Comparison of ENCODE assay signal across 8 cellular contexts in genomic region chr3:49469876-49470713, GRCh38. TPM values are rescaled to one million over a fixed set of nuclear protein-coding genes. Genes with fewer than 3 reads are reported as not detected.
DNase-seq lines count a peak whose midpoint lies in the region; ATAC-seq and TF ChIP-seq lines count a peak whose summit lies in the region.

Gene DAG1, plus strand, starts transcription at chr3:49470267. Its CDS starts 40,268 bp downstream, at chr3:49510535.

- peaks cover 42% of the 10 kb centered on the region for H3K79me2 ChIP-seq in PC-9 (ENCODE audit: low read depth)

- peak; percentile 57 for DNase-seq in DMS153 treated with DMSO at 0.1 percent for 48 hours (lab: John Stamatoyannopoulos, UW; ENCODE audit: unreplicated experiment)
- peak; percentile 95 for DNase-seq in KBM-7
- peak; percentile 83 to 98 for DNase-seq in PC-9
- DNase-seq in activated T-cell treated with anti-CD3 and anti-CD28 coated beads, Interleukin-2, amount 50 U/mL, for 1 hour, result peak; percentile 95
- no peak for DNase-seq in epithelial cell of proximal tubule (ENCODE audit: low read depth)
- peak; percentile 85 to 88 for DNase-seq in stimulated activated CD8-positive, alpha-beta memory T cell treated with anti-CD3 and anti-CD28 coated beads, Interleukin-4, amount 100 ng/mL, for 4 hours (ENCODE audit: low read depth in 2 of 2, low spot score in 1 of 2)

- no peak for TF ChIP-seq CTCF in PC-9 (conservative IDR thresholded peaks at IDR 0.05)
- TF ChIP-seq CTCF in epithelial cell of proximal tubule (conservative IDR thresholded peaks at IDR 0.05; ENCODE audit: low read depth, low read length), result no peak

- no TSS peak for BruUV-seq in PC-9 (replicated peaks; lab: Mats Ljungman, UMichigan)

- H3K4me1 ChIP-seq in PC-9 (replicated peaks; ENCODE audit: insufficient read depth), result peaks cover 45% of the 10 kb centered on the region
- peaks cover 19 to 21% of the 10 kb centered on the region in 2 donors for H3K4me1 ChIP-seq in mucosa of rectum (ENCODE audit: control insufficient read depth in 2 of 2, insufficient read depth in 2 of 2, low read length in 2 of 2)

- ATAC-seq in GM21717 (IDR thresholded peaks at IDR 0.05; ENCODE audit: unreplicated experiment), result peak; percentile 75

- intact Hi-C loops in PC-9 (cut with micrococcal nuclease; ENCODE audit: unreplicated experiment), result no loop called here

- H3K9ac ChIP-seq in mucosa of rectum (ENCODE audit: low read depth in 1 of 2, low read length in 2 of 2), result peak within 1 kb of the TSS; percentile 94 to 98

- POLR2A ChIA-PET in PC-9 (lab: Charles Lee; ENCODE audit: unreplicated experiment), result interaction anchor here (0.5 to 1.2 kb wide), 17 partner anchors 14 to 1246 kb away, joined by 3 to 25 read pairs (median 7); partner anchors contain the start of gene BSN

- H3F3A ChIP-seq in PC-9 (ENCODE audit: insufficient read depth, low read depth), result peaks cover 35% of the 10 kb centered on the region

- H3K27ac ChIP-seq in PC-9, result peak within 1 kb of the TSS; percentile 76
- H3K27ac ChIP-seq in mucosa of rectum (ENCODE audit: low read depth in 2 of 2, low read length in 2 of 2), result peak within 1 kb of the TSS; percentile 98 to 99

- no peaks in the 10 kb centered on the region for H3K9me2 ChIP-seq in PC-9 (ENCODE audit: insufficient read depth)

- H3K36me3 ChIP-seq in PC-9 (ENCODE audit: low read depth) (no peaks in the 10 kb centered on the region), mucosa of rectum (ENCODE audit: control insufficient read depth in 2 of 2, insufficient read depth in 2 of 2, low read length in 2 of 2) (no peaks in the 10 kb centered on the region)

- H4K20me1 ChIP-seq in PC-9 (ENCODE audit: insufficient read depth), result no peaks in the 10 kb centered on the region

- H2AFZ ChIP-seq in PC-9, result peak within 1 kb of the TSS; percentile 85

- CTCF ChIA-PET in PC-9 (lab: Charles Lee), result interaction anchor here (0.6 to 1.4 kb wide), 6 partner anchors 13 to 1195 kb away, joined by 3 to 13 read pairs (median 6); partner anchors contain the start of gene RBM6

- H3K9me3 ChIP-seq in PC-9 (ENCODE audit: insufficient read depth, low read depth) (no peaks in the 10 kb centered on the region), mucosa of rectum (ENCODE audit: control insufficient read depth in 2 of 2, low read length in 2 of 2) (no peaks in the 10 kb centered on the region)

- H3K27me3 ChIP-seq in PC-9 (ENCODE audit: insufficient read depth, low read depth), result no peaks in the 10 kb centered on the region
- no peaks in the 10 kb centered on the region for H3K27me3 ChIP-seq in mucosa of rectum (ENCODE audit: control insufficient read depth in 2 of 2, insufficient read depth in 2 of 2, low read length in 2 of 2)

- H3K4me3 ChIP-seq in PC-9 (peak within 1 kb of the TSS; percentile 98), epithelial cell of proximal tubule (ENCODE audit: low read depth, low read length) (peak within 1 kb of the TSS; percentile 76), mucosa of rectum (ENCODE audit: low read length in 2 of 2) (peak within 1 kb of the TSS; percentile 75 to 87)

- peak within 1 kb of the TSS; percentile 99 for H3K4me2 ChIP-seq in PC-9

- in situ Hi-C loops in KBM-7 (cut with MboI; ENCODE audit: low pct_unique_long_range_greater_than_20kb, low sequenced_read_pairs), result no loop called here

RNA-seq across cellular contexts. Expression of gene DAG1, which starts in this region (rescaled TPM):
- 156 and 206 TPM in 2 replicates for total RNA-seq in PC-9 (2021)
- 43.6 and 77.2 TPM in 2 replicates for total RNA-seq in epithelial cell of proximal tubule
